In genomic region chr13:51643882-51644281, GRCh38 we compare ENCODE assay signal across 8 cellular contexts. TPM values are rescaled to one million over a fixed set of nuclear protein-coding genes. Genes with fewer than 3 reads are reported as not detected.
DNase-seq lines count a peak whose midpoint lies in the region; ATAC-seq and TF ChIP-seq lines count a peak whose summit lies in the region.

No MANE protein-coding gene starts in this region.

- H3K4me1 ChIP-seq in H9 (ENCODE audit: insufficient read depth, low read length), result peaks cover 27% of the 10 kb centered on the region

- TF ChIP-seq CTCF in AG04449 (IDR thresholded peaks at IDR 0.05; ENCODE audit: insufficient read depth, low read length, missing control alignments) (no peak), H9 (conservative IDR thresholded peaks at IDR 0.05) (no peak), WI38 (IDR thresholded peaks at IDR 0.05; ENCODE audit: low read depth, low read length) (no peak), coronary artery (IDR thresholded peaks at IDR 0.05) (no peak)

- no peak overlapping the region for H4K5ac ChIP-seq in H9 (ENCODE audit: insufficient read length, low read depth, low read length)

- ATAC-seq in GM21423 (IDR thresholded peaks at IDR 0.05; ENCODE audit: unreplicated experiment), result no peak
- ATAC-seq in HG03457 (IDR thresholded peaks at IDR 0.05; ENCODE audit: unreplicated experiment), result no peak

- no peaks in the 10 kb centered on the region for H3K27me3 ChIP-seq in H9 (ENCODE audit: insufficient read depth, low read length)

- no peak overlapping the region for H3T11ph ChIP-seq in H9 (ENCODE audit: low read length)

- CTCF ChIA-PET in AG04449 (lab: Yijun Ruan, JAX), result interaction anchor here (0.8 kb wide), 1 partner anchor 51 kb away, joined by 3 read pairs; no protein-coding TSS in a partner anchor

- H2BK5ac ChIP-seq in H9 (ENCODE audit: insufficient read length, low read length), result no peak overlapping the region

- whole genome bisulfite sequencing in H9 (ENCODE audit: extremely low coverage, insufficient read length, low lambda C conversion rate), result no CpG with 5 or more reads among the region's 1 CpG

- H3K9me3 Mint-ChIP-seq in H9, result peaks cover 0 to 3% of the 10 kb centered on the region in 2 experiments; a peak in 1 of 5 replicates

- H3K27me3 Mint-ChIP-seq in H9 (ENCODE audit: low read depth), result no peaks in the 10 kb centered on the region

- no peaks in the 10 kb centered on the region for H3K9me3 ChIP-seq in H9 (ENCODE audit: control insufficient read depth, low read depth, low read length)

- no peak overlapping the region for H3K23ac ChIP-seq in H9 (ENCODE audit: insufficient read length, low read depth, low read length)

- peak; percentile 76 for DNase-seq in AG04449 (ENCODE audit: low read depth, low spot score)
- no peak for DNase-seq in H9
- DNase-seq in hepatic stellate cell (ENCODE audit: low spot score), result peak; percentile 64
- DNase-seq in stimulated activated CD4-positive, alpha-beta T cell treated with anti-CD3 and anti-CD28 coated beads, Interleukin-4, amount 100 ng/mL, for 1 hour, result no peak
- no peak for DNase-seq in coronary artery (ENCODE audit: low spot score)

- no peak overlapping the region for H3K18ac ChIP-seq in H9 (ENCODE audit: insufficient read length, low read depth, low read length)

- peaks cover 4% of the 10 kb centered on the region in 3 experiments; a peak in 4 of 7 replicates for H3K36me3 Mint-ChIP-seq in H9 (ENCODE audit: insufficient read depth in 1 of 3, low read depth in 3 of 3)

- H3K14ac ChIP-seq in H9 (ENCODE audit: insufficient read depth, low read length), result no peak overlapping the region; the same call in 1 of the 2 replicates

- no peak overlapping the region for H4K91ac ChIP-seq in H9 (ENCODE audit: insufficient read length, low read depth, low read length)

- peak overlapping the region in 1 of 2 experiments; percentile 63; a peak in 2 of 5 replicates for H3K4me3 Mint-ChIP-seq in H9

- peak overlapping the region; percentile 85 for H3K27ac ChIP-seq in H9 (ENCODE audit: insufficient read length, low read depth, low read length)
- H3K27ac ChIP-seq in coronary artery, result no peak overlapping the region

- H2BK20ac ChIP-seq in H9 (ENCODE audit: low read depth, low read length, poor library complexity, severe bottlenecking), result no peak overlapping the region

- no peak overlapping the region; the same call in 1 of the 2 replicates for H3K4ac ChIP-seq in H9 (ENCODE audit: low read depth, low read length)

- no peak overlapping the region for H4K8ac ChIP-seq in H9 (replicated peaks; ENCODE audit: insufficient read length, low read depth, low read length)

- peak overlapping the region; percentile 77 to 95 (median 90) for H3K27ac Mint-ChIP-seq in H9

- H2AFZ ChIP-seq in H9 (ENCODE audit: low read length), result no peak overlapping the region

- peaks cover 48 to 49% of the 10 kb centered on the region in 2 experiments for H3K4me1 Mint-ChIP-seq in H9

- H3K56ac ChIP-seq in H9 (ENCODE audit: insufficient read length, low read depth, low read length), result no peak overlapping the region

- H3K4me2 ChIP-seq in H9 (ENCODE audit: insufficient read depth, insufficient read length, low read length), result no peak overlapping the region

- H4K20me1 ChIP-seq in H9 (ENCODE audit: control insufficient read depth, insufficient read depth, insufficient read length), result no peaks in the 10 kb centered on the region

- H3K4me3 ChIP-seq in AG04449 (ENCODE audit: low read depth, low read length) (no peak overlapping the region), WI38 (ENCODE audit: low read depth, low read length) (peak overlapping the region; percentile 33), coronary artery (no peak overlapping the region)

- peaks cover 10% of the 10 kb centered on the region; the same call in 1 of the 2 replicates for H3K79me2 ChIP-seq in H9 (ENCODE audit: insufficient read depth, low read length)

- POLR2A ChIA-PET in AG04449 (lab: Yijun Ruan, JAX), result interaction anchor here (0.6 to 2.1 kb wide), 3 partner anchors 48 to 191 kb away, joined by 3 to 14 read pairs (median 4); partner anchors contain the start of gene INTS6

- H2BK12ac ChIP-seq in H9 (ENCODE audit: insufficient read length, low read depth, low read length), result no peak overlapping the region

- H3K23me2 ChIP-seq in H9 (ENCODE audit: insufficient read length, low read depth, low read length, poor library complexity, severe bottlenecking), result no peaks in the 10 kb centered on the region

- H3K9ac ChIP-seq in H9 (ENCODE audit: extremely low read depth, insufficient read length, low read length), result no peak overlapping the region

- no peak overlapping the region for H2BK15ac ChIP-seq in H9 (ENCODE audit: low read depth, low read length)

- no peak overlapping the region for H2BK120ac ChIP-seq in H9 (ENCODE audit: low read depth, low read length, poor library complexity, severe bottlenecking)

- no peaks in the 10 kb centered on the region for H3K79me1 ChIP-seq in H9 (ENCODE audit: insufficient read depth, low read depth, low read length, poor library complexity, severe bottlenecking)

- no peak overlapping the region for H2AK5ac ChIP-seq in H9 (ENCODE audit: insufficient read length, low read length)

RNA-seq across cellular contexts. Expression of gene WDFY2, which starts 59.6 kb away (rescaled TPM):
- 22.7 and 26.4 TPM in 2 replicates for total RNA-seq in H9 (2021)

Comparison
In these comparisons a context has a peak if more than half of its experiments do, and no peak if none do; other contexts are left out.
1. DNase-seq: peak in AG04449 (single experiment) and hepatic stellate cell (single experiment); none in H9 (single experiment), stimulated activated CD4-positive, alpha-beta T cell treated with anti-CD3 and anti-CD28 coated beads, Interleukin-4, amount 100 ng/mL, for 1 hour (single experiment) and coronary artery (single experiment).